Comparison of ENCODE assay signal across 19 cellular contexts in genomic region chr2:216866515-216867095, GRCh38. TPM values are rescaled to one million over a fixed set of nuclear protein-coding genes. Genes with fewer than 3 reads are reported as not detected.
DNase-seq lines count a peak whose midpoint lies in the region; ATAC-seq and TF ChIP-seq lines count a peak whose summit lies in the region.
"Had no signal": no experiment of that assay in that cellular context is flagged by ENCODE, and none has a peak within 500 bp of the region (broad histone marks: within the 10 kb centered on the region; RNA-seq: fewer than 3 reads in every experiment).

No MANE protein-coding gene starts in this region.

- H3K4me3 ChIP-seq in mammary epithelial cell (replicated peaks in 1 of 3; ENCODE audit: insufficient read depth in 1 of 3, low read depth in 2 of 3, low read length in 3 of 3), result no peak overlapping the region
- H3K4me3 ChIP-seq in SK-N-SH (ENCODE audit: low read depth in 2 of 2, low read length in 1 of 2), result no peak overlapping the region

- H3K36me3 ChIP-seq in mammary epithelial cell (ENCODE audit: insufficient read depth, low read length) (no peaks in the 10 kb centered on the region), SK-N-SH (replicated peaks in 1 of 2; ENCODE audit: control insufficient read depth in 1 of 2, insufficient read depth in 2 of 2, low read length in 1 of 2) (no peaks in the 10 kb centered on the region)

- H3K27ac Mint-ChIP-seq in MCF 10A (ENCODE audit: low read depth, unreplicated experiment), result no peak overlapping the region
- peak overlapping the region; percentile 80 for H3K27ac Mint-ChIP-seq in activated T-helper 1 cell treated with anti-CD3 and anti-CD28 coated beads, Interleukin-12 subunit alpha, Interleukin-12 subunit beta, Interleukin-2, Interleukin-4 antibody, amounts not matched to agents 30 ng/mL and 10 ng/mL and 1 ng/mL, durations not matched to agents 14 hours and 24 hours and 36 hours
- no peak overlapping the region for H3K27ac Mint-ChIP-seq in stimulated activated naive CD8-positive, alpha-beta T cell treated with anti-CD3 and anti-CD28 coated beads, Interleukin-15, amount 100 ng/mL, for 72 hours
- H3K27ac Mint-ChIP-seq: HFFc6 had no signal

- H4K20me1 ChIP-seq in mammary epithelial cell (ENCODE audit: insufficient read depth, low read length) (no peaks in the 10 kb centered on the region), SK-N-SH (ENCODE audit: insufficient read depth) (no peaks in the 10 kb centered on the region)

- intact Hi-C loops in mammary epithelial cell (cut with micrococcal nuclease), result no loop called here
- intact Hi-C loops in MCF 10A (cut with micrococcal nuclease), result no loop called here
- intact Hi-C loops in activated T-helper 1 cell treated with anti-CD3 and anti-CD28 coated beads, Interleukin-12 subunit alpha, Interleukin-12 subunit beta, Interleukin-2, Interleukin-4 antibody, amounts not matched to agents 30 ng/mL and 10 ng/mL and 1 ng/mL, durations not matched to agents 14 hours and 24 hours and 36 hours (cut with micrococcal nuclease), result loop anchor here (1.0 kb wide), 2 partner anchors 8 to 16 kb away; no protein-coding TSS in a partner anchor

- no peaks in the 10 kb centered on the region for H3K4me1 Mint-ChIP-seq in MCF 10A (ENCODE audit: insufficient read depth, unreplicated experiment)
- H3K4me1 Mint-ChIP-seq in activated T-helper 1 cell treated with anti-CD3 and anti-CD28 coated beads, Interleukin-12 subunit alpha, Interleukin-12 subunit beta, Interleukin-2, Interleukin-4 antibody, amounts not matched to agents 30 ng/mL and 10 ng/mL and 1 ng/mL, durations not matched to agents 14 hours and 24 hours and 36 hours (ENCODE audit: low read depth), result peaks cover 47% of the 10 kb centered on the region
- peaks cover 29% of the 10 kb centered on the region for H3K4me1 Mint-ChIP-seq in stimulated activated naive CD8-positive, alpha-beta T cell treated with anti-CD3 and anti-CD28 coated beads, Interleukin-15, amount 100 ng/mL, for 72 hours

- no peaks in the 10 kb centered on the region for H3K9me3 Mint-ChIP-seq in MCF 10A (ENCODE audit: unreplicated experiment)
- peaks cover 10% of the 10 kb centered on the region for H3K9me3 Mint-ChIP-seq in activated T-helper 1 cell treated with anti-CD3 and anti-CD28 coated beads, Interleukin-12 subunit alpha, Interleukin-12 subunit beta, Interleukin-2, Interleukin-4 antibody, amounts not matched to agents 30 ng/mL and 10 ng/mL and 1 ng/mL, durations not matched to agents 14 hours and 24 hours and 36 hours
- peaks cover 0 to 9% of the 10 kb centered on the region in 2 donors for H3K9me3 Mint-ChIP-seq in stimulated activated naive CD8-positive, alpha-beta T cell treated with anti-CD3 and anti-CD28 coated beads, Interleukin-15, amount 100 ng/mL, for 72 hours
- H3K9me3 Mint-ChIP-seq: CD8-positive, alpha-beta memory T cell; HFFc6 had no signal

- dilution Hi-C loops in mammary epithelial cell (cut with HindIII; ENCODE audit: low sequenced_read_pairs), result no loop called here

- no peaks in the 10 kb centered on the region for H3K9me2 ChIP-seq in SK-N-SH

- peak overlapping the region; percentile 25 for H3K4me2 ChIP-seq in mammary epithelial cell (ENCODE audit: insufficient read depth, low read depth, low read length)
- H3K4me2 ChIP-seq in SK-N-SH, result no peak overlapping the region

- no peak for TF ChIP-seq EP300 in SK-N-SH (IDR thresholded peaks at IDR 0.05; ENCODE audit: borderline replicate concordance in 1 of 2, low read depth in 1 of 2, low read length in 1 of 2)

- in situ Hi-C loops in mammary epithelial cell (cut with MboI; ENCODE audit: low sequenced_read_pairs in 2 of 2), result no loop called here

- 67% methylated on average over 3 of the region's 3 CpGs for WGBS in mammary epithelial cell (ENCODE audit: low coverage, missing lambda C conversion rate)
- 54% methylated on average over 3 of the region's 3 CpGs for WGBS in SK-N-SH (ENCODE audit: low lambda C conversion rate)

- ATAC-seq in stimulated activated naive CD8-positive, alpha-beta T cell treated with anti-CD3 and anti-CD28 coated beads, Interleukin-15, amount 100 ng/mL, for 72 hours, result peak; percentile 70

- no peaks in the 10 kb centered on the region for H3K36me3 Mint-ChIP-seq in MCF 10A (ENCODE audit: insufficient read depth, unreplicated experiment)
- H3K36me3 Mint-ChIP-seq in activated T-helper 1 cell treated with anti-CD3 and anti-CD28 coated beads, Interleukin-12 subunit alpha, Interleukin-12 subunit beta, Interleukin-2, Interleukin-4 antibody, amounts not matched to agents 30 ng/mL and 10 ng/mL and 1 ng/mL, durations not matched to agents 14 hours and 24 hours and 36 hours (ENCODE audit: low read depth), result peaks cover 10% of the 10 kb centered on the region
- H3K36me3 Mint-ChIP-seq: CD8-positive, alpha-beta memory T cell had no signal

- H2AFZ ChIP-seq in mammary epithelial cell (ENCODE audit: low read depth, low read length), result peak overlapping the region; percentile 58
- no peak overlapping the region for H2AFZ ChIP-seq in SK-N-SH (ENCODE audit: low read depth)

- H3K27me3 Mint-ChIP-seq in MCF 10A (ENCODE audit: insufficient read depth, unreplicated experiment), result peaks cover 12% of the 10 kb centered on the region
- peaks cover 2% of the 10 kb centered on the region for H3K27me3 Mint-ChIP-seq in activated T-helper 1 cell treated with anti-CD3 and anti-CD28 coated beads, Interleukin-12 subunit alpha, Interleukin-12 subunit beta, Interleukin-2, Interleukin-4 antibody, amounts not matched to agents 30 ng/mL and 10 ng/mL and 1 ng/mL, durations not matched to agents 14 hours and 24 hours and 36 hours (ENCODE audit: insufficient read depth)
- peaks cover 17% of the 10 kb centered on the region for H3K27me3 Mint-ChIP-seq in stimulated activated naive CD8-positive, alpha-beta T cell treated with anti-CD3 and anti-CD28 coated beads, Interleukin-15, amount 100 ng/mL, for 72 hours

- H3K4me3 Mint-ChIP-seq in MCF 10A (ENCODE audit: unreplicated experiment), result no peak overlapping the region
- H3K4me3 Mint-ChIP-seq in activated T-helper 1 cell treated with anti-CD3 and anti-CD28 coated beads, Interleukin-12 subunit alpha, Interleukin-12 subunit beta, Interleukin-2, Interleukin-4 antibody, amounts not matched to agents 30 ng/mL and 10 ng/mL and 1 ng/mL, durations not matched to agents 14 hours and 24 hours and 36 hours, result no peak overlapping the region
- peak overlapping the region in 1 of 2 donors; percentile 6 for H3K4me3 Mint-ChIP-seq in stimulated activated naive CD8-positive, alpha-beta T cell treated with anti-CD3 and anti-CD28 coated beads, Interleukin-15, amount 100 ng/mL, for 72 hours
- H3K4me3 Mint-ChIP-seq: HFFc6 had no signal

- CTCF ChIA-PET in mammary epithelial cell (lab: Charles Lee; ENCODE audit: low non-redundant PET) (no interaction called here), MCF 10A (lab: Yijun Ruan, JAX) (no interaction called here), SK-N-SH (lab: Yijun Ruan, JAX) (no interaction called here)

- H3F3A ChIP-seq in SK-N-SH (replicated peaks; ENCODE audit: insufficient read depth), result no peaks in the 10 kb centered on the region

- H3K4me1 ChIP-seq in mammary epithelial cell (ENCODE audit: insufficient read depth, low read length), result peaks cover 11% of the 10 kb centered on the region
- H3K4me1 ChIP-seq in SK-N-SH (ENCODE audit: control insufficient read depth in 1 of 2, insufficient read depth in 2 of 2, low read depth in 1 of 2, low read length in 1 of 2), result no peaks in the 10 kb centered on the region

- DNase-seq in mammary epithelial cell, result peak; percentile 63
- DNase-seq in MCF 10A (ENCODE audit: unreplicated experiment), result no peak
- no peak for DNase-seq in activated T-helper 1 cell treated with anti-CD3 and anti-CD28 coated beads, Interleukin-12 subunit alpha, Interleukin-12 subunit beta, Interleukin-2, Interleukin-4 antibody, amounts not matched to agents 30 ng/mL and 10 ng/mL and 1 ng/mL, durations not matched to agents 14 hours and 24 hours and 36 hours (ENCODE audit: low spot score)
- peak; percentile 4 for DNase-seq in kidney tubule cell (ENCODE audit: low spot score)
- no peak for DNase-seq in stimulated activated naive CD8-positive, alpha-beta T cell treated with anti-CD3 and anti-CD28 coated beads, Interleukin-15, amount 100 ng/mL, for 72 hours
- no peak for DNase-seq in stimulated activated CD4-positive, alpha-beta T cell treated with anti-CD3 and anti-CD28 coated beads, Interleukin-4, amount 100 ng/mL, for 4 hours
- no peak for DNase-seq in AG08395 (ENCODE audit: low spot score)
- no peak for DNase-seq in SK-N-SH
- DNase-seq: C1 segment of cervical spinal cord; CD8-positive, alpha-beta memory T cell; HFFc6; KBM-7; MV-4-11; NCI-H1694 treated with DMSO at 0.1 percent for 48 hours; NCI-H345; NCI-H524 treated with DMSO at 0.1 percent for 48 hours; SHP77 treated with DMSO at 0.1 percent for 48 hours had no signal

- H3K27ac ChIP-seq in mammary epithelial cell (ENCODE audit: insufficient read depth, low read depth, low read length) (no peak overlapping the region), SK-N-SH (ENCODE audit: low read depth in 2 of 2, low read length in 1 of 2) (no peak overlapping the region)

- POLR2A ChIA-PET in MCF 10A (lab: Yijun Ruan, JAX) (no interaction called here), SK-N-SH (lab: Yijun Ruan, JAX) (no interaction called here)

- H3K79me2 ChIP-seq in mammary epithelial cell (ENCODE audit: insufficient read depth, low read length) (no peaks in the 10 kb centered on the region), SK-N-SH (ENCODE audit: insufficient read depth) (no peaks in the 10 kb centered on the region)

- TF ChIP-seq CTCF in mammary epithelial cell (conservative IDR thresholded peaks at IDR 0.05 in 1 of 2, IDR thresholded peaks at IDR 0.05 in 1 of 2; ENCODE audit: extremely low read depth in 1 of 2, insufficient read depth in 1 of 2, low read depth in 1 of 2, low read length in 2 of 2), result no peak
- TF ChIP-seq CTCF in MCF 10A (IDR thresholded peaks at IDR 0.05; ENCODE audit: unreplicated experiment), result no peak
- no peak for TF ChIP-seq CTCF in SK-N-SH (IDR thresholded peaks at IDR 0.05)

- no peaks in the 10 kb centered on the region for H3K9me3 ChIP-seq in mammary epithelial cell (replicated peaks; ENCODE audit: insufficient read depth, low read length)
- H3K9me3 ChIP-seq in SK-N-SH, result no peaks in the 10 kb centered on the region

- no peak overlapping the region for H3K9ac ChIP-seq in mammary epithelial cell (ENCODE audit: insufficient read depth, low read length)
- no peak overlapping the region for H3K9ac ChIP-seq in SK-N-SH

- TF ChIP-seq RAD21 in SK-N-SH (IDR thresholded peaks at IDR 0.05; ENCODE audit: low read length), result no peak

- no peaks in the 10 kb centered on the region for H3K27me3 ChIP-seq in mammary epithelial cell (ENCODE audit: insufficient read depth, low read length)
- H3K27me3 ChIP-seq in SK-N-SH (ENCODE audit: insufficient read depth), result no peaks in the 10 kb centered on the region

- BruUV-seq in mammary epithelial cell (replicated peaks; lab: Mats Ljungman, UMichigan) (no TSS peak), MCF 10A (replicated peaks; lab: Mats Ljungman, UMichigan) (no TSS peak)

RNA-seq across cellular contexts. Expression of gene TNP1, which starts 6.7 kb away (rescaled TPM):
- total RNA-seq in mammary epithelial cell, result not detected
- polyA plus RNA-seq in mammary epithelial cell, result not detected
- not detected for polyA minus RNA-seq in mammary epithelial cell
- total RNA-seq in MCF 10A (2022), result not detected in 2 replicates
- not detected in 2 replicates for total RNA-seq in activated T-helper 1 cell treated with anti-CD3 and anti-CD28 coated beads, Interleukin-12 subunit alpha, Interleukin-12 subunit beta, Interleukin-2, Interleukin-4 antibody, amounts not matched to agents 30 ng/mL and 10 ng/mL and 1 ng/mL, durations not matched to agents 14 hours and 24 hours and 36 hours
- polyA plus RNA-seq in SK-N-SH (2012; rRNA removed), result not detected in 2 replicates
- not detected in 2 replicates for polyA plus RNA-seq in SK-N-SH (2012; cell fraction: cytosol; rRNA removed)
- not detected in 2 replicates for polyA plus RNA-seq in SK-N-SH (2012; cell fraction: nucleus; rRNA removed)
- total RNA-seq: A673; CD8-positive, alpha-beta memory T cell; HFFc6; RPMI7951 had no signal
- polyA plus RNA-seq: CD8-positive, alpha-beta memory T cell had no signal

Comparison
In these comparisons a context has a peak if more than half of its experiments do, and no peak if none do; other contexts are left out.
1. DNase-seq: peak in mammary epithelial cell (single experiment) and kidney tubule cell (single experiment); none in MCF 10A (single experiment), activated T-helper 1 cell treated with anti-CD3 and anti-CD28 coated beads, Interleukin-12 subunit alpha, Interleukin-12 subunit beta, Interleukin-2, Interleukin-4 antibody, amounts not matched to agents 30 ng/mL and 10 ng/mL and 1 ng/mL, durations not matched to agents 14 hours and 24 hours and 36 hours (single experiment), stimulated activated naive CD8-positive, alpha-beta T cell treated with anti-CD3 and anti-CD28 coated beads, Interleukin-15, amount 100 ng/mL, for 72 hours (0 of 2), stimulated activated CD4-positive, alpha-beta T cell treated with anti-CD3 and anti-CD28 coated beads, Interleukin-4, amount 100 ng/mL, for 4 hours (0 of 2), AG08395 (single experiment) and SK-N-SH (single experiment).